In genomic region chr3:141431411-141432378, GRCh38 we compare ENCODE assay signal across 10 cellular contexts. TPM values are rescaled to one million over a fixed set of nuclear protein-coding genes. Genes with fewer than 3 reads are reported as not detected.
DNase-seq lines count a peak whose midpoint lies in the region; ATAC-seq and TF ChIP-seq lines count a peak whose summit lies in the region.
"Had no signal": no experiment of that assay in that cellular context is flagged by ENCODE, and none has a peak within 500 bp of the region (broad histone marks: within the 10 kb centered on the region; RNA-seq: fewer than 3 reads in every experiment).

No MANE protein-coding gene starts in this region.

- TF ChIP-seq RAD21 in IMR-90 (IDR thresholded peaks at IDR 0.05; ENCODE audit: low read length) (no peak), liver (IDR thresholded peaks at IDR 0.05) (peak; percentile 39 to 47)

- H2AK9ac ChIP-seq in IMR-90 (replicated peaks; ENCODE audit: low read depth, low read length, poor library complexity): no peak overlapping the region

- in situ Hi-C loops in IMR-90 (cut with MboI; ENCODE audit: low sequenced_read_pairs): no loop called here

- H2AK5ac ChIP-seq in IMR-90 (ENCODE audit: low read depth, low read length): no peak overlapping the region; the same call in 1 of the 2 replicates

- H3K27ac ChIP-seq in IMR-90 (ENCODE audit: insufficient read depth, low read length): peak overlapping the region; percentile 45; the same call in 1 of the 2 replicates
- H3K27ac ChIP-seq in caudate nucleus (ENCODE audit: low read depth, low read length): peak overlapping the region; percentile 87
- peak overlapping the region; percentile 71 to 78 for H3K27ac ChIP-seq in liver (ENCODE audit: low read depth in 1 of 2, low read length in 2 of 2)
- peak overlapping the region; percentile 46 to 88 (median 75) for H3K27ac ChIP-seq in stomach
- H3K27ac ChIP-seq: KMS-11 had no signal

- H3K4ac ChIP-seq in IMR-90 (ENCODE audit: low read depth, low read length): peak overlapping the region; percentile 24; the same call in 1 of the 2 replicates

- H4K5ac ChIP-seq in IMR-90 (ENCODE audit: low read depth, low read length): peak overlapping the region; percentile 82

- H3K4me2 ChIP-seq in IMR-90 (ENCODE audit: low read depth, low read length): no peak overlapping the region; the same call in 1 of the 2 replicates
- H3K4me2 ChIP-seq: KMS-11 had no signal

- no peak for TF ChIP-seq POLR2A in IMR-90 (IDR thresholded peaks at IDR 0.05; ENCODE audit: low read depth, low read length)
- no peak for TF ChIP-seq POLR2A in stomach (IDR thresholded peaks at IDR 0.05)

- no peak for ATAC-seq in IMR-90 (ENCODE audit: low read depth)
- no peak for ATAC-seq in stimulated activated naive CD8-positive, alpha-beta T cell treated with anti-CD3 and anti-CD28 coated beads, Interleukin-15, Interleukin-2, amounts not matched to agents 100 U/mL and 50 U/mL, for 24 hours
- ATAC-seq in omental fat pad (ENCODE audit: low FRiP score): no peak
- ATAC-seq in GM19397 (IDR thresholded peaks at IDR 0.05; ENCODE audit: unreplicated experiment): no peak

- H3K36me3 ChIP-seq in IMR-90 (ENCODE audit: control insufficient read depth, insufficient read depth, low read length): peaks cover 44% of the 10 kb centered on the region
- H3K36me3 ChIP-seq in liver (ENCODE audit: control insufficient read depth in 4 of 4, insufficient read depth in 3 of 4, low read depth in 1 of 4, low read length in 3 of 4): peaks cover 0 to 2% (median 0%) of the 10 kb centered on the region in 4 donors
- peaks cover 4 to 33% (median 20%) of the 10 kb centered on the region in 4 donors for H3K36me3 ChIP-seq in stomach

- BruUV-seq in IMR-90 (replicated peaks; lab: Mats Ljungman, UMichigan): no TSS peak

- no peak overlapping the region for H2BK20ac ChIP-seq in IMR-90 (ENCODE audit: low read depth, low read length)

- H3K18ac ChIP-seq in IMR-90 (ENCODE audit: low read depth, low read length): peak overlapping the region; percentile 61

- CTCF ChIA-PET in IMR-90 (lab: Yijun Ruan, JAX): interaction anchor here (0.9 to 1.5 kb wide), 3 partner anchors 9 to 95 kb away, joined by 3 to 8 read pairs (median 5); no protein-coding TSS in a partner anchor

- peaks cover 3% of the 10 kb centered on the region; the same call in 1 of the 2 replicates for H4K20me1 ChIP-seq in IMR-90 (ENCODE audit: insufficient read depth, low read length)

- peak; percentile 38 for TF ChIP-seq EP300 in stomach (IDR thresholded peaks at IDR 0.05)

- 0 out of 2 replicates have a peak overlapping the region, but pooled peaks have one; percentile 2 for H4K91ac ChIP-seq in IMR-90 (ENCODE audit: insufficient read depth, low read depth, low read length)

- dilution Hi-C loops in IMR-90 (cut with HindIII; ENCODE audit: low sequenced_read_pairs, unreplicated experiment): no loop called here

- H3K23ac ChIP-seq in IMR-90 (ENCODE audit: low read depth, low read length): 0 out of 2 replicates have a peak overlapping the region, but pooled peaks have one; percentile 7

- no peak overlapping the region for H2BK120ac ChIP-seq in IMR-90 (ENCODE audit: low read depth, low read length)

- H2BK15ac ChIP-seq in IMR-90 (ENCODE audit: low read depth, low read length): no peak overlapping the region

- H3K9me3 ChIP-seq in IMR-90 (ENCODE audit: control insufficient read depth, insufficient read depth, low read length): no peaks in the 10 kb centered on the region
- no peaks in the 10 kb centered on the region for H3K9me3 ChIP-seq in liver (ENCODE audit: control insufficient read depth in 4 of 4, low read length in 3 of 4)
- no peaks in the 10 kb centered on the region for H3K9me3 ChIP-seq in stomach

- H3K27me3 ChIP-seq in IMR-90 (ENCODE audit: control insufficient read depth, insufficient read depth, low read length) (no peaks in the 10 kb centered on the region), liver (ENCODE audit: control insufficient read depth in 4 of 4, insufficient read depth in 4 of 4, low read length in 3 of 4) (no peaks in the 10 kb centered on the region), stomach (no peaks in the 10 kb centered on the region)

- peak overlapping the region; percentile 27 to 60; a peak in 2 of 4 replicates for H4K8ac ChIP-seq in IMR-90 (ENCODE audit: low read depth in 2 of 2, low read length in 2 of 2)

- WGBS in IMR-90 (ENCODE audit: extremely low coverage in 2 of 2, insufficient read length in 1 of 2), 2 experiments: 76% methylated on average over 4 of the region's 18 CpGs; no CpG with 5 or more reads in 1 of the 2 experiments
- WGBS in liver: 50% methylated on average over 18 of the region's 18 CpGs
- 46 to 64% (median 56%) methylated on average over 18 of the region's 18 CpGs for WGBS in stomach, 5 donors

- TF ChIP-seq CTCF in IMR-90 (conservative IDR thresholded peaks at IDR 0.05; ENCODE audit: low read depth, low read length) (no peak), liver (IDR thresholded peaks at IDR 0.05; ENCODE audit: low read depth, low read length, missing input control) (no peak), stomach (IDR thresholded peaks at IDR 0.05) (no peak), omental fat pad (IDR thresholded peaks at IDR 0.05) (no peak)

- H3K14ac ChIP-seq in IMR-90 (replicated peaks; ENCODE audit: low read depth, low read length): peak overlapping the region; percentile 13; the same call in 1 of the 2 replicates

- H2AFZ ChIP-seq in IMR-90 (replicated peaks; ENCODE audit: low read length, poor library complexity): no peak overlapping the region

- intact Hi-C loops in IMR-90 (cut with micrococcal nuclease): no loop called here
- intact Hi-C loops in stomach (cut with DNase I; ENCODE audit: low total_unique reads): no loop called here

- H3K4me3 ChIP-seq in IMR-90 (ENCODE audit: insufficient read depth, low read depth, low read length) (no peak overlapping the region), liver (ENCODE audit: low read depth in 1 of 3, low read length in 3 of 3) (no peak overlapping the region), stomach (peak overlapping the region in 1 of 4 donors; percentile 8)

- peaks cover 43 to 74% of the 10 kb centered on the region in 2 experiments for H3K79me1 ChIP-seq in IMR-90 (ENCODE audit: low read depth in 1 of 2, low read length in 2 of 2)

- POLR2A ChIA-PET in IMR-90 (lab: Charles Lee; ENCODE audit: unreplicated experiment): interaction anchor here (0.5 to 0.6 kb wide), 2 partner anchors 53 to 67 kb away, joined by 3 to 5 read pairs; no protein-coding TSS in a partner anchor

- H3K4me1 ChIP-seq in IMR-90 (ENCODE audit: control insufficient read depth, insufficient read depth, low read length): peaks cover 25% of the 10 kb centered on the region
- peaks cover 10 to 42% (median 29%) of the 10 kb centered on the region in 4 donors for H3K4me1 ChIP-seq in liver (ENCODE audit: control insufficient read depth in 4 of 4, insufficient read depth in 4 of 4, low read length in 3 of 4)
- H3K4me1 ChIP-seq in stomach: peaks cover 38 to 93% (median 70%) of the 10 kb centered on the region in 4 donors

- peaks cover 18% of the 10 kb centered on the region for H3K9me1 ChIP-seq in IMR-90 (ENCODE audit: insufficient read depth, low read length)

- H2BK5ac ChIP-seq in IMR-90 (ENCODE audit: low read depth, low read length, poor library complexity, severe bottlenecking): peak overlapping the region; percentile 12

- H3K9ac ChIP-seq in IMR-90 (ENCODE audit: low read depth, low read length) (no peak overlapping the region), liver (ENCODE audit: low read depth in 1 of 2, low read length in 2 of 2) (peak overlapping the region; percentile 12 to 32)
- H3K9ac ChIP-seq: KMS-11 had no signal

- DNase-seq in IMR-90 (no peak), caudate nucleus (lab: John Stamatoyannopoulos, UW) (peak in 41 of 61 donors; percentile 7 to 85 (median 34)), stomach (no peak), omental fat pad (ENCODE audit: low spot score) (no peak)
- DNase-seq in stimulated activated CD4-positive, alpha-beta T cell treated with anti-CD3 and anti-CD28 coated beads, Interleukin-2, amount 100 ng/mL, for 24 hours: no peak
- DNase-seq in stimulated activated naive CD8-positive, alpha-beta T cell treated with anti-CD3 and anti-CD28 coated beads, Interleukin-15, Interleukin-2, amounts not matched to agents 100 U/mL and 50 U/mL, for 24 hours: no peak
- DNase-seq: T-helper 1 cell had no signal

- H3K56ac ChIP-seq in IMR-90 (ENCODE audit: extremely low read depth, insufficient read depth, low read length): no peak overlapping the region

TF ChIP-seq in IMR-90, 13 proteins besides CTCF, POLR2A, EP300 and RAD21:
- no peak for TF ChIP-seq FOS (IDR thresholded peaks at IDR 0.05; ENCODE audit: low read depth, low read length)
- peak; percentile 8; the same call in 1 of the 2 replicates for TF ChIP-seq CEBPB (IDR thresholded peaks at IDR 0.05; ENCODE audit: low read depth, low read length)
- no peak for TF ChIP-seq MAZ (IDR thresholded peaks at IDR 0.05; ENCODE audit: borderline replicate concordance, low read depth, low read length)
- TF ChIP-seq NFE2L2 (IDR thresholded peaks at IDR 0.05; ENCODE audit: low read depth, low read length): no peak
- TF ChIP-seq SMC3 (IDR thresholded peaks at IDR 0.05; ENCODE audit: low read depth, low read length): no peak

RNA-seq across cellular contexts. Expression of gene RASA2, which starts 55.1 kb away (rescaled TPM):
- total RNA-seq in IMR-90 (2012; rRNA removed) (14.0 and 22.5 TPM in 2 replicates), liver (1 to 10 TPM; 5.3 to 5.4 TPM), stomach (10 to 100 TPM in 4 of 5 donors, 1 to 10 TPM in 1; 6.2 to 32.1 (median 21.7) TPM), omental fat pad (10 to 100 TPM; 16.4 to 19.8 (median 18.0) TPM)
- polyA plus RNA-seq in IMR-90 (2012; rRNA removed) (4.4 and 6.1 TPM in 2 replicates), liver (1 to 10 TPM; 1.6 to 3.9 TPM), stomach (1 to 10 TPM; 2.6 to 3.8 (median 3.4) TPM)
- 0.53 and 0.65 TPM in 2 replicates for polyA plus RNA-seq in IMR-90 (2012; cell fraction: cytosol; rRNA removed)
- 2.9 and 24.7 TPM in 2 replicates for polyA plus RNA-seq in IMR-90 (2012; cell fraction: nucleus; rRNA removed; ENCODE audit: low replicate concordance)

Comparison
In these comparisons a context has a peak if more than half of its experiments do, and no peak if none do; other contexts are left out.
1. DNase-seq: peak in caudate nucleus (41 of 61); none in IMR-90 (single experiment), stomach (single experiment), stimulated activated CD4-positive, alpha-beta T cell treated with anti-CD3 and anti-CD28 coated beads, Interleukin-2, amount 100 ng/mL, for 24 hours (0 of 2), stimulated activated naive CD8-positive, alpha-beta T cell treated with anti-CD3 and anti-CD28 coated beads, Interleukin-15, Interleukin-2, amounts not matched to agents 100 U/mL and 50 U/mL, for 24 hours (single experiment) and omental fat pad (single experiment).
2. Peak in every context shown above with its lines, with median percentiles within 50 percentile points of each other: H3K27ac ChIP-seq.